Comparison of ENCODE assay signal across 8 cellular contexts in the genomic region with DNA sequence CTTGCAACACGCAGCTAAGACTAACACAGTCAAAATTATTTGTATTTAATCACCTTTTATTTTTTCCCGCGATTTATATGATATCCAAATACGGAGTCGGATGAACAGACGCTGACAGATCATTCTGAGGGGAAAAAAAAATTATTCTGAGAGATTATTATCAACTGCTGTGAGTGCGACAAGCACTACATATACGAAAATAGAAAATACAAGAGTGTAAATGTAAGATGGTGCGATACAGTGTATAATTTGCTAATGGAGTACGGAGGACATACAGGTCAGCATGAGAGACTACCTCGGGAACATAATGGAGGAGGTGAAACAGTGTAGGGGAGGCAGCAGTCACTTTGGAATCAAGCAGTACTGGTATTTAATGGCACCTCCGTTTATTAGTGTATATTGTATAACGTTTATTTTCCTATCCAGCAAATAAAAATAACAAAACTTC. TPM values are rescaled to one million over a fixed set of nuclear protein-coding genes. Genes with fewer than 3 reads are reported as not detected.
DNase-seq lines count a peak whose midpoint lies in the region; ATAC-seq and TF ChIP-seq lines count a peak whose summit lies in the region.

No MANE protein-coding gene starts in this region.

- POLR2A ChIA-PET in HCT116 (lab: Charles Lee) = interaction anchor here (0.7 to 1.1 kb wide), 3 partner anchors 16 to 584 kb away, joined by 3 to 14 read pairs (median 4); partner anchors contain the start of gene COPS4

- H4K20me1 ChIP-seq in HCT116 (ENCODE audit: insufficient read depth) = no peaks in the 10 kb centered on the region

- TSS peak; percentile 98 for BruUV-seq in HCT116 (replicated peaks; lab: Mats Ljungman, UMichigan)

- peak overlapping the region; percentile 47 for H3K9ac ChIP-seq in HCT116 (ENCODE audit: low read length)

- H3K27ac ChIP-seq in HCT116 (ENCODE audit: low read depth, low read length) = peak overlapping the region; percentile 58; the same call in 1 of the 2 replicates
- H3K27ac ChIP-seq in adrenal gland = peak overlapping the region in 4 of 5 donors; percentile 43 to 84 (median 64)
- H3K27ac ChIP-seq in thyroid gland = peak overlapping the region; percentile 57 to 81 (median 78)

- no peaks in the 10 kb centered on the region for H3K9me2 ChIP-seq in HCT116 (ENCODE audit: insufficient read depth)

- ATAC-seq in HCT116 = no peak

- CTCF ChIA-PET in HCT116 (lab: Charles Lee) = interaction anchor here (0.7 kb wide), 1 partner anchor 22 kb away, joined by 3 read pairs; the partner anchor contains the start of gene COPS4

- TF ChIP-seq CTCF in AG09309 (IDR thresholded peaks at IDR 0.05; ENCODE audit: control insufficient read depth, insufficient read depth, low read depth, low read length, missing control alignments) (no peak), HCT116 (IDR thresholded peaks at IDR 0.05 in 2 of 3, conservative IDR thresholded peaks at IDR 0.05 in 1 of 3; ENCODE audit: borderline replicate concordance in 1 of 3, insufficient read depth in 1 of 3, low read depth in 2 of 3, low read length in 2 of 3) (no peak), adrenal gland (IDR thresholded peaks at IDR 0.05) (no peak), thyroid gland (IDR thresholded peaks at IDR 0.05) (no peak)

- H3K4me1 ChIP-seq in HCT116 (ENCODE audit: control insufficient read depth in 1 of 2, insufficient read depth in 2 of 2, low read length in 2 of 2) (peaks cover 11 to 31% of the 10 kb centered on the region in 2 experiments), adrenal gland (replicated peaks in 1 of 2) (peaks cover 4 to 31% of the 10 kb centered on the region in 2 donors), thyroid gland (peaks cover 8 to 26% of the 10 kb centered on the region in 2 donors)

- no peaks in the 10 kb centered on the region for H3K27me3 ChIP-seq in HCT116 (ENCODE audit: insufficient read depth, low read length)
- no peaks in the 10 kb centered on the region for H3K27me3 ChIP-seq in adrenal gland
- H3K27me3 ChIP-seq in thyroid gland = no peaks in the 10 kb centered on the region

- RAD21 ChIA-PET in HCT116 (lab: Charles Lee; ENCODE audit: low non-redundant PET in 1 of 2, low total read pairs in 2 of 2, uncharacterized antibody in 2 of 2, unreplicated experiment in 2 of 2) = interaction anchor here in 1 of 2 experiments (1.0 kb wide), 1 partner anchor 22 kb away, joined by 7 read pairs; the partner anchor contains the start of gene COPS4

- H3K36me3 ChIP-seq in HCT116 (ENCODE audit: control insufficient read depth in 1 of 2, insufficient read depth in 2 of 2, low read length in 2 of 2) (no peaks in the 10 kb centered on the region), adrenal gland (replicated peaks in 1 of 2) (no peaks in the 10 kb centered on the region), thyroid gland (no peaks in the 10 kb centered on the region)

- peaks cover 38% of the 10 kb centered on the region for H3K79me2 ChIP-seq in HCT116 (ENCODE audit: insufficient read depth, low read length)

- H2AFZ ChIP-seq in HCT116 (ENCODE audit: low read depth, low read length, poor library complexity, severe bottlenecking) = peak overlapping the region; percentile 41

- intact Hi-C loops in HCT116 (cut with micrococcal nuclease) = loop anchor here (1.0 to 5.0 kb wide), 2 partner anchors 21 to 244 kb away; no protein-coding TSS in a partner anchor
- intact Hi-C loops in adrenal gland (cut with DNase I) = no loop called here
- intact Hi-C loops in thyroid gland (cut with DNase I) = loop anchor here (5.0 to 10.0 kb wide), 3 partner anchors 121 to 729 kb away; partner anchors contain the start of genes ENOPH1, HNRNPDL and SEC31A

- peak overlapping the region; percentile 73 for H3K4me2 ChIP-seq in HCT116 (ENCODE audit: low read length)

- H3K9me3 ChIP-seq in HCT116 (ENCODE audit: control insufficient read depth in 1 of 2, insufficient read depth in 1 of 2, low read depth in 1 of 2, low read length in 2 of 2) (no peaks in the 10 kb centered on the region), adrenal gland (replicated peaks in 1 of 3) (no peaks in the 10 kb centered on the region), thyroid gland (no peaks in the 10 kb centered on the region)

- WGBS in adrenal gland, 4 donors = 3 to 9% (median 7%) methylated on average over 13 of the region's 13 CpGs
- 12 to 13% methylated on average over 13 of the region's 13 CpGs for WGBS in thyroid gland, 2 donors

- peak overlapping the region; percentile 53 for H3K4me3 ChIP-seq in AG09309 (ENCODE audit: control insufficient read depth, low read depth, low read length)
- H3K4me3 ChIP-seq in HCT116 (replicated peaks in 1 of 2; ENCODE audit: low read depth in 1 of 2, low read length in 2 of 2) = peak overlapping the region; percentile 24 to 69
- peak overlapping the region in 3 of 4 donors; percentile 56 to 78 (median 74) for H3K4me3 ChIP-seq in adrenal gland
- H3K4me3 ChIP-seq in thyroid gland (replicated peaks in 1 of 3) = peak overlapping the region in 2 of 3 donors; percentile 2 to 29

- TF ChIP-seq POLR2A in HCT116 (IDR thresholded peaks at IDR 0.05; ENCODE audit: borderline replicate concordance, extremely low read depth, insufficient read depth, insufficient read length) = no peak
- TF ChIP-seq POLR2A in adrenal gland (IDR thresholded peaks at IDR 0.05) = no peak
- TF ChIP-seq POLR2A in thyroid gland (IDR thresholded peaks at IDR 0.05) = no peak

- TF ChIP-seq RAD21 in HCT116 (IDR thresholded peaks at IDR 0.05; ENCODE audit: low read depth) = no peak

- DNase-seq in AG09309 (ENCODE audit: low read depth) = no peak
- DNase-seq in HCT116 (ENCODE audit: low read depth, low spot score) = no peak
- no peak for DNase-seq in adrenal gland
- peak; percentile 26 for DNase-seq in kidney tubule cell (ENCODE audit: low spot score)
- DNase-seq in thyroid gland = no peak
- no peak for DNase-seq in HuH-7.5 (ENCODE audit: low spot score)
- no peak for DNase-seq in Kasumi-1 (lab: John Stamatoyannopoulos, UW)
- DNase-seq in activated gamma-delta T cell (lab: John Stamatoyannopoulos, UW) = no peak

TF ChIP-seq in HCT116, 20 proteins besides CTCF, POLR2A, EP300 and RAD21 (continues in another document):
- TF ChIP-seq, protein P1, sequence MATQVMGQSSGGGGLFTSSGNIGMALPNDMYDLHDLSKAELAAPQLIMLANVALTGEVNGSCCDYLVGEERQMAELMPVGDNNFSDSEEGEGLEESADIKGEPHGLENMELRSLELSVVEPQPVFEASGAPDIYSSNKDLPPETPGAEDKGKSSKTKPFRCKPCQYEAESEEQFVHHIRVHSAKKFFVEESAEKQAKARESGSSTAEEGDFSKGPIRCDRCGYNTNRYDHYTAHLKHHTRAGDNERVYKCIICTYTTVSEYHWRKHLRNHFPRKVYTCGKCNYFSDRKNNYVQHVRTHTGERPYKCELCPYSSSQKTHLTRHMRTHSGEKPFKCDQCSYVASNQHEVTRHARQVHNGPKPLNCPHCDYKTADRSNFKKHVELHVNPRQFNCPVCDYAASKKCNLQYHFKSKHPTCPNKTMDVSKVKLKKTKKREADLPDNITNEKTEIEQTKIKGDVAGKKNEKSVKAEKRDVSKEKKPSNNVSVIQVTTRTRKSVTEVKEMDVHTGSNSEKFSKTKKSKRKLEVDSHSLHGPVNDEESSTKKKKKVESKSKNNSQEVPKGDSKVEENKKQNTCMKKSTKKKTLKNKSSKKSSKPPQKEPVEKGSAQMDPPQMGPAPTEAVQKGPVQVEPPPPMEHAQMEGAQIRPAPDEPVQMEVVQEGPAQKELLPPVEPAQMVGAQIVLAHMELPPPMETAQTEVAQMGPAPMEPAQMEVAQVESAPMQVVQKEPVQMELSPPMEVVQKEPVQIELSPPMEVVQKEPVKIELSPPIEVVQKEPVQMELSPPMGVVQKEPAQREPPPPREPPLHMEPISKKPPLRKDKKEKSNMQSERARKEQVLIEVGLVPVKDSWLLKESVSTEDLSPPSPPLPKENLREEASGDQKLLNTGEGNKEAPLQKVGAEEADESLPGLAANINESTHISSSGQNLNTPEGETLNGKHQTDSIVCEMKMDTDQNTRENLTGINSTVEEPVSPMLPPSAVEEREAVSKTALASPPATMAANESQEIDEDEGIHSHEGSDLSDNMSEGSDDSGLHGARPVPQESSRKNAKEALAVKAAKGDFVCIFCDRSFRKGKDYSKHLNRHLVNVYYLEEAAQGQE (IDR thresholded peaks at IDR 0.05; ENCODE audit: low read depth) = no peak
- TF ChIP-seq, protein P2, sequence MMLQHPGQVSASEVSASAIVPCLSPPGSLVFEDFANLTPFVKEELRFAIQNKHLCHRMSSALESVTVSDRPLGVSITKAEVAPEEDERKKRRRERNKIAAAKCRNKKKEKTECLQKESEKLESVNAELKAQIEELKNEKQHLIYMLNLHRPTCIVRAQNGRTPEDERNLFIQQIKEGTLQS (IDR thresholded peaks at IDR 0.05) = no peak
- TF ChIP-seq TCF7L2 (IDR thresholded peaks at IDR 0.05; ENCODE audit: borderline replicate concordance, extremely low read depth, insufficient read depth, insufficient read length) = no peak
- no peak for TF ChIP-seq EZH2 (IDR thresholded peaks at IDR 0.05)
- TF ChIP-seq SP1 (IDR thresholded peaks at IDR 0.05; ENCODE audit: low read depth) = no peak
- no peak for TF ChIP-seq ZBTB33 (IDR thresholded peaks at IDR 0.05; ENCODE audit: extremely low read depth, insufficient replicate concordance, low read length)
- TF ChIP-seq FOSL1 (IDR thresholded peaks at IDR 0.05; ENCODE audit: low read depth) = no peak
- no peak for TF ChIP-seq ELF1 (IDR thresholded peaks at IDR 0.05; ENCODE audit: borderline replicate concordance, low read depth)

RNA-seq across cellular contexts. Expression of gene LIN54, which starts 2.8 kb away (rescaled TPM):
- 15.6 TPM for total RNA-seq in HCT116 (2021; ENCODE audit: unreplicated experiment)
- 6.8 and 7.4 TPM in 2 replicates for polyA plus RNA-seq in HCT116 (2012)
- total RNA-seq in adrenal gland = 10 to 100 TPM in 4 of 8 donors, 1 to 10 TPM in 4; 6.8 to 12.7 (median 9.8) TPM
- polyA plus RNA-seq in adrenal gland = 10 to 100 TPM in 1 of 3 donors, 1 to 10 TPM in 2; 1.4 to 11.0 (median 2.0) TPM
- total RNA-seq in thyroid gland = 10 to 100 TPM; 14.8 to 20.8 (median 18.1) TPM

RNA-seq across cellular contexts. Expression of gene COPS4, which starts 21.5 kb away (rescaled TPM):
- total RNA-seq in HCT116 (2021; ENCODE audit: unreplicated experiment) (28.6 TPM), adrenal gland (10 to 100 TPM; 36.5 to 67.4 (median 45.5) TPM), thyroid gland (10 to 100 TPM; 35.3 to 69.9 (median 50.4) TPM)
- 17.5 and 26.0 TPM in 2 replicates for polyA plus RNA-seq in HCT116 (2012)
- polyA plus RNA-seq in adrenal gland = 100 to 1,000 TPM in 1 of 3 donors, 10 to 100 TPM in 2; 13.4 to 110 (median 18.4) TPM

Comparison
In these comparisons a context has a peak if more than half of its experiments do, and no peak if none do; other contexts are left out.
1. H3K4me3 ChIP-seq: peak in every context shown above with its lines; median percentile 74 in adrenal gland; 53 in AG09309; 46 in HCT116; 16 in thyroid gland.
2. intact Hi-C loops: an anchor here in HCT116 (1.0 to 5.0 kb wide) and thyroid gland (5.0 to 10.0 kb wide); none called in adrenal gland.